ENCODE assay signal across 1 cellular context in the genomic region with DNA sequence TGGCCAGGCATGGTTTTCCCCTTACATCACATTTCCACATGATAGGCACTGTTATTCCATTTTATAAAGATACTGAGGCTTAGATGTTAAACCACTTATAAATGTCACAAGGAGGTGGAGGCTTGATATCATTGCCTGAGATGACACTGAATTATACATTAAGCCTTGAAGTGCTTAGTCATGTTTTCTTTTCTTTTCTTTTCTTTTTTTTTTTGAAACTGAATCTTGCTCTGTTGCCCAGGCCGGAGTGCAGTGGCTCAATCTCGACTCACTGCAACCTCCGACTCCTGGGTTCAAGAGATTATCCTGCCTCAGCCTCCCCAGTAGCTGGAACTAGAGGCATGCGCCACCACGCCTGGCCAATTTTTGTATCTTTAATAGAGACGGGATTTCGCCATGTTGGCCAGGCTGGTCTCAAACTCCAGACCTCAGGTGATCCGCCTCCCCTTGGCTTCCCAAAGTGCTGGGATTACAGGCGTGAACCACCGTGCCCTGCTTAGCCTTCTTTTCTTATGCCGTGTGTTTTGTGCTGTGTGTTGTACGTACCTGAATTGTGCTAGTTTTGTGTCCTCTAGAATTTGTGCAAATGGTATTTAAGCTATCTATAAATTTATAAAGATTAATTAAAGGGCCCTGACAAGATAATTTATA.
TF ChIP-seq lines count a peak whose summit lies in the region.

No MANE protein-coding gene starts in this region.

TF ChIP-seq in HepG2, 621 proteins besides CTCF, POLR2A, EP300 and RAD21:
- TF ChIP-seq ZBTB38 (CRISPR knock-in tag; IDR thresholded peaks at IDR 0.05) (peak; percentile 57; the same call in 1 of the 2 replicates), ZNF24 (IDR thresholded peaks at IDR 0.05) (no peak), ZNF749 (CRISPR knock-in tag; IDR thresholded peaks at IDR 0.05; ENCODE audit: borderline replicate concordance) (no peak), ZNF3 (CRISPR knock-in tag; IDR thresholded peaks at IDR 0.05) (no peak), ZNF121 (CRISPR knock-in tag; IDR thresholded peaks at IDR 0.05) (peak; percentile 42; the same call in 1 of the 2 replicates), NR2F6 (IDR thresholded peaks at IDR 0.05) (no peak), NR2F6 (CRISPR knock-in tag; IDR thresholded peaks at IDR 0.05) (no peak), ELF4 (CRISPR knock-in tag; IDR thresholded peaks at IDR 0.05; ENCODE audit: borderline replicate concordance) (no peak), ZC3H4 (CRISPR knock-in tag; IDR thresholded peaks at IDR 0.05; ENCODE audit: borderline replicate concordance) (peak; percentile 66; the same call in 1 of the 2 replicates), FOSL1 (CRISPR knock-in tag; IDR thresholded peaks at IDR 0.05; ENCODE audit: borderline replicate concordance) (no peak), NFE2L2 (IDR thresholded peaks at IDR 0.05; ENCODE audit: low read length) (peak; percentile 41; the same call in 1 of the 2 replicates), ELF3 (CRISPR knock-in tag; IDR thresholded peaks at IDR 0.05) (no peak)
- TF ChIP-seq, protein P1, sequence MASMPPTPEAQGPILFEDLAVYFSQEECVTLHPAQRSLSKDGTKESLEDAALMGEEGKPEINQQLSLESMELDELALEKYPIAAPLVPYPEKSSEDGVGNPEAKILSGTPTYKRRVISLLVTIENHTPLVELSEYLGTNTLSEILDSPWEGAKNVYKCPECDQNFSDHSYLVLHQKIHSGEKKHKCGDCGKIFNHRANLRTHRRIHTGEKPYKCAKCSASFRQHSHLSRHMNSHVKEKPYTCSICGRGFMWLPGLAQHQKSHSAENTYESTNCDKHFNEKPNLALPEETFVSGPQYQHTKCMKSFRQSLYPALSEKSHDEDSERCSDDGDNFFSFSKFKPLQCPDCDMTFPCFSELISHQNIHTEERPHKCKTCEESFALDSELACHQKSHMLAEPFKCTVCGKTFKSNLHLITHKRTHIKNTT (CRISPR knock-in tag; IDR thresholded peaks at IDR 0.05), result no peak
TF ChIP-seq in HepG2: peak in this region for 4.
